Comparison of ENCODE assay signal across 25 cellular contexts in genomic region chr16:54244061-54244886, GRCh38. TPM values are rescaled to one million over a fixed set of nuclear protein-coding genes. Genes with fewer than 3 reads are reported as not detected.
DNase-seq lines count a peak whose midpoint lies in the region; ATAC-seq and TF ChIP-seq lines count a peak whose summit lies in the region.
"Had no signal": no experiment of that assay in that cellular context is flagged by ENCODE, and none has a peak within 500 bp of the region (broad histone marks: within the 10 kb centered on the region; RNA-seq: fewer than 3 reads in every experiment).

No MANE protein-coding gene starts in this region.

- H3K36me3 ChIP-seq in right atrium auricular region: no peaks in the 10 kb centered on the region
- H3K36me3 ChIP-seq in WERI-Rb-1: no peaks in the 10 kb centered on the region
- no peaks in the 10 kb centered on the region for H3K36me3 ChIP-seq in transverse colon
- H3K36me3 ChIP-seq: esophagus squamous epithelium, lower lobe of right lung, suprapubic skin, vagina had no signal

- no peak for ATAC-seq in Right ventricle myocardium inferior
- ATAC-seq: activated CD8-positive, alpha-beta T cell treated with anti-CD3 and anti-CD28 coated beads, Interleukin-2, amount 10 ng/mL, durations not matched to agents 7 days and 5 days; CD8-positive, alpha-beta T cell; lower lobe of right lung; T-helper 17 cell had no signal

- TF ChIP-seq POLR2A in transverse colon (IDR thresholded peaks at IDR 0.05): no peak

- in situ Hi-C loops in transverse colon (cut with MboI; ENCODE audit: low pct_ligation_motif_present in 1 of 4, low pct_unique_long_range_greater_than_20kb in 1 of 4, low sequenced_read_pairs in 3 of 4): no loop called here

- no peak for TF ChIP-seq EP300 in transverse colon (IDR thresholded peaks at IDR 0.05; ENCODE audit: low read depth)

- no peak for TF ChIP-seq CTCF in right atrium auricular region (IDR thresholded peaks at IDR 0.05)
- TF ChIP-seq CTCF in WERI-Rb-1 (IDR thresholded peaks at IDR 0.05; ENCODE audit: low read depth, low read length): peak; percentile 62
- TF ChIP-seq CTCF in transverse colon (IDR thresholded peaks at IDR 0.05): no peak

- peaks cover 0 to 5% of the 10 kb centered on the region in 2 donors for H3K4me1 ChIP-seq in right atrium auricular region
- H3K4me1 ChIP-seq in transverse colon: no peaks in the 10 kb centered on the region
- H3K4me1 ChIP-seq: esophagus squamous epithelium, lower lobe of right lung had no signal

- H3K27ac ChIP-seq in right atrium auricular region (no peak overlapping the region), WERI-Rb-1 (no peak overlapping the region), transverse colon (no peak overlapping the region)
- H3K27ac ChIP-seq: esophagus squamous epithelium, lower lobe of right lung, suprapubic skin, vagina had no signal

- intact Hi-C loops in Right ventricle myocardium inferior (cut with DNase I) (no loop called here), transverse colon (cut with DNase I; ENCODE audit: low total_unique reads) (no loop called here)

- no peak overlapping the region for H3K4me3 ChIP-seq in right atrium auricular region
- no peak overlapping the region for H3K4me3 ChIP-seq in WERI-Rb-1 (ENCODE audit: low read depth, low read length)
- H3K4me3 ChIP-seq in transverse colon: no peak overlapping the region
- H3K4me3 ChIP-seq: esophagus squamous epithelium, lower lobe of right lung, suprapubic skin, vagina had no signal

- DNase-seq in right atrium auricular region (ENCODE audit: low spot score) (peak; percentile 53), Right ventricle myocardium inferior (ENCODE audit: missing footprints) (no peak), NCI-H146 treated with DMSO at 0.1 percent for 48 hours (lab: John Stamatoyannopoulos, UW; ENCODE audit: unreplicated experiment) (peak; percentile 79), WERI-Rb-1 (peak; percentile 78), NCI-H82 treated with DMSO at 0.1 percent for 48 hours (lab: John Stamatoyannopoulos, UW; ENCODE audit: unreplicated experiment) (no peak), middle frontal gyrus (ENCODE audit: extremely low spot score, low spot score) (no peak), transverse colon (no peak), NCI-H1048 (lab: John Stamatoyannopoulos, UW) (no peak)
- DNase-seq: activated CD8-positive, alpha-beta T cell treated with anti-CD3 and anti-CD28 coated beads, Interleukin-2, amount 10 ng/mL, durations not matched to agents 7 days and 5 days; activated naive CD4-positive, alpha-beta T cell treated with anti-CD3 and anti-CD28 coated beads, Interleukin-2, amount 50 U/mL, for 16 hours; activated T-cell treated with anti-CD3 and anti-CD28 coated beads, Interleukin-2, amount 50 U/mL, for 48 hours; CD8-positive, alpha-beta T cell; cerebellar nuclear complex; effector CD8-positive, alpha-beta T cell; esophagus squamous epithelium; glutamatergic neuron; lower lobe of right lung; NCI-H2029; occipital lobe; SHP77 treated with DMSO at 0.1 percent for 48 hours; stimulated activated CD4-positive, alpha-beta T cell treated with anti-CD3 and anti-CD28 coated beads, Interleukin-12 subunit alpha, Interleukin-12 subunit beta, amount 100 ng/mL, for 4 hours; stimulated activated CD8-positive, alpha-beta memory T cell treated with anti-CD3 and anti-CD28 coated beads, Interleukin-4, amount 100 ng/mL, for 48 hours; T-helper 17 cell had no signal

- H3K9me3 ChIP-seq in right atrium auricular region (no peaks in the 10 kb centered on the region), WERI-Rb-1 (ENCODE audit: severe bottlenecking) (no peaks in the 10 kb centered on the region), transverse colon (no peaks in the 10 kb centered on the region)
- H3K9me3 ChIP-seq: esophagus squamous epithelium, lower lobe of right lung, suprapubic skin, vagina had no signal

- 36% methylated on average over 11 of the region's 11 CpGs; no CpG with 5 or more reads in 1 of the 2 donors for WGBS in transverse colon (ENCODE audit: low coverage in 1 of 2), 2 donors

- H3K27me3 ChIP-seq in right atrium auricular region (no peaks in the 10 kb centered on the region), WERI-Rb-1 (ENCODE audit: insufficient read depth, low read depth, severe bottlenecking) (no peaks in the 10 kb centered on the region), transverse colon (no peaks in the 10 kb centered on the region)
- H3K27me3 ChIP-seq: vagina had no signal

RNA-seq across cellular contexts. Expression of gene IRX3, which starts 42.3 kb away (rescaled TPM):
- total RNA-seq in right atrium auricular region (10 to 100 TPM in 1 of 2 donors, 1 to 10 TPM in 1; 5.0 to 21.6 TPM), Right ventricle myocardium inferior (38.8 TPM), transverse colon (under 1 TPM in 1 of 4 donors, not detected in 3; 0.16 TPM)
- total RNA-seq: activated CD8-positive, alpha-beta T cell treated with anti-CD3 and anti-CD28 coated beads, Interleukin-2, amount 10 ng/mL, durations not matched to agents 7 days and 5 days; CD8-positive, alpha-beta T cell; occipital lobe had no signal

Comparison
In these comparisons a context has a peak if more than half of its experiments do, and no peak if none do; other contexts are left out.
1. DNase-seq: peak in right atrium auricular region (single experiment), NCI-H146 treated with DMSO at 0.1 percent for 48 hours (single experiment) and WERI-Rb-1 (single experiment); none in Right ventricle myocardium inferior (single experiment), NCI-H82 treated with DMSO at 0.1 percent for 48 hours (single experiment), middle frontal gyrus (single experiment), transverse colon (single experiment) and NCI-H1048 (single experiment).
2. RNA of gene IRX3, which starts 42.3 kb away (total RNA-seq): 38.8 TPM in Right ventricle myocardium inferior (single experiment) and 5.0 to 21.6 TPM in right atrium auricular region; 0.16 TPM in transverse colon; every median in the first group is over 4 times any median in the second.